ENCODE assay signal across 6 cellular contexts in the genomic region with DNA sequence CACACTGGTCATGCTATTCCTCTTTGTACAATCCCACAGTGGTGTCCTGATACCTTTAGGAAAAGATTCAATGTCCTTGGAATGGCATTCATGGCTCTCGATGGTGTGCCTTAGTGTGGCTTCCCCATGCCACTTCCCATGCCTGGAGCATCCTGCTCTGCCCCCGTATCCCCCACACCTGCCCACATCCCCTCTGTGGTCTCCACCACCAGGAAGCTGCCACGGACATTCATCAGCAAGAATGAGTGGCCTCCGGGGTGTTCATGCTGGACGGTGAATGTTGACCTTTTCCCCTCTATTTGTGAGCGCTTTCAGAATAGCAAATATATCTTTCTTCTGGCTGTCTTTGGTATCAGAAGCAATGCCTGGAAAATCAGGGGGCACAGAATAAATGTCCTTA.
"Had no signal": no experiment of that assay in that cellular context is flagged by ENCODE, and none has a peak within 500 bp of the region (broad histone marks: within the 10 kb centered on the region; RNA-seq: fewer than 3 reads in every experiment).

No MANE protein-coding gene starts in this region.

- H3K4me1 ChIP-seq: HAP-1 had no signal

- H3K4me2 ChIP-seq: GM23338 had no signal

- H3K9me3 ChIP-seq: HAP-1 had no signal

- H3K27ac ChIP-seq: HL-60 had no signal

- H3K36me3 ChIP-seq: HAP-1 had no signal

- H2AFZ ChIP-seq: GM23338 had no signal

- DNase-seq: H7, HFFc6, KBM-7 had no signal

- H3K4me3 ChIP-seq: GM23338, HAP-1 had no signal
